8 cellular contexts compared by ENCODE assay signal in the genomic region with DNA sequence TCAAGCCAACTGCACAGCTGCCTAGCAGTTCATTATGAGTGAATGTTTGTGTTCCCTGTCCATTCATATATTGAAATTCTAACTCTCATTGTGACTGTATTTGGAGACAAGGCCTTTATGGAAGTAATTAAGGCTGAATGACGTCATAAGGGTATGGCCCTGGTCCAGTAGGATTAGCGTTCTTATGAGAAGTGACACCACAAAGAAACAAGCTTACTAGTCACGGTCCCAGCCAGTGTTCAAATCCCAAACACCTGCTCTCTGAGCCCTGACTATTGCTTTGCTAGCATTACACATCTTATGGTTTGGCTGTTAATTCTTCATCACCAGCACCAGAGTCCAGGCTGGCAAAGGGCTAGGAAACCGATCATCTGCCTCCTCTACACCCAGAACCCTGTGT.
DNase-seq lines count a peak whose midpoint lies in the region; ATAC-seq and TF ChIP-seq lines count a peak whose summit lies in the region.

No MANE protein-coding gene starts in this region.

- H3F3A ChIP-seq in DOHH2 (ENCODE audit: control insufficient read depth, insufficient read depth): 0 out of 2 replicates have a peak, but pooled peaks cover 2% of the 10 kb centered on the region

- H3K27me3 Mint-ChIP-seq in central memory CD8-positive, alpha-beta T cell: no peaks in the 10 kb centered on the region

- TF ChIP-seq POLR2A in NB4 (IDR thresholded peaks at IDR 0.05; ENCODE audit: extremely low read depth, insufficient read length): no peak

- H3K27ac Mint-ChIP-seq in central memory CD8-positive, alpha-beta T cell (ENCODE audit: low read depth): peak overlapping the region; percentile 94

- DNase-seq in NB4 (ENCODE audit: low read depth) (no peak), ACHN (no peak)
- no peak for DNase-seq in central memory CD8-positive, alpha-beta T cell (ENCODE audit: low spot score in 2 of 2)

- peaks cover 13% of the 10 kb centered on the region for H3K36me3 Mint-ChIP-seq in central memory CD8-positive, alpha-beta T cell (ENCODE audit: insufficient read depth)

- H3K4me2 ChIP-seq in DOHH2 (ENCODE audit: low read length): peak overlapping the region; percentile 94

- H3K4me3 Mint-ChIP-seq in central memory CD8-positive, alpha-beta T cell: peak overlapping the region; percentile 87

- peaks cover 5% of the 10 kb centered on the region; the same call in 1 of the 2 replicates for H4K20me1 ChIP-seq in DOHH2 (ENCODE audit: control insufficient read depth, insufficient read depth, low read depth, low read length)

- no peaks in the 10 kb centered on the region for H3K9me3 Mint-ChIP-seq in central memory CD8-positive, alpha-beta T cell

- H3K4me1 Mint-ChIP-seq in central memory CD8-positive, alpha-beta T cell: peaks cover 49% of the 10 kb centered on the region

- no peak overlapping the region for H3K27ac ChIP-seq in DOHH2 (ENCODE audit: low read depth, low read length)

- H3K27me3 ChIP-seq in DOHH2 (ENCODE audit: control insufficient read depth, low read length) (no peaks in the 10 kb centered on the region), neuron (ENCODE audit: insufficient read depth, low read length) (no peaks in the 10 kb centered on the region)

- ATAC-seq in central memory CD8-positive, alpha-beta T cell (replicated peaks; ENCODE audit: extremely low read depth, poor library complexity, severe bottlenecking): no peak
- no peak for ATAC-seq in HG02571 (IDR thresholded peaks at IDR 0.05; ENCODE audit: unreplicated experiment)
- ATAC-seq in HG03159 (IDR thresholded peaks at IDR 0.05; ENCODE audit: unreplicated experiment): no peak
- no peak for ATAC-seq in GM19328 (IDR thresholded peaks at IDR 0.05; ENCODE audit: unreplicated experiment)

- no peaks in the 10 kb centered on the region for H3K9me2 ChIP-seq in DOHH2 (replicated peaks; ENCODE audit: control insufficient read depth, low read length)

- peaks cover 22% of the 10 kb centered on the region for H3K36me3 ChIP-seq in DOHH2 (ENCODE audit: control insufficient read depth, low read length)
- H3K36me3 ChIP-seq in neuron (ENCODE audit: insufficient read depth, low read length): peaks cover 11% of the 10 kb centered on the region

- H3K9me3 ChIP-seq in DOHH2 (ENCODE audit: control insufficient read depth, insufficient read depth, low read length) (no peaks in the 10 kb centered on the region), neuron (ENCODE audit: low read length) (no peaks in the 10 kb centered on the region)

- in situ Hi-C loops in ACHN (cut with HindIII; ENCODE audit: low pct_ligation_motif_present, low pct_unique_long_range_greater_than_20kb, low sequenced_read_pairs): no loop called here

- peak overlapping the region; percentile 91 for H3K4me3 ChIP-seq in DOHH2 (ENCODE audit: low read length)
- peak overlapping the region; percentile 87 for H3K4me3 ChIP-seq in NB4 (ENCODE audit: low read depth, low read length)
- peak overlapping the region; percentile 75 for H3K4me3 ChIP-seq in neuron (ENCODE audit: low read length)

- TF ChIP-seq CTCF in DOHH2 (IDR thresholded peaks at IDR 0.05; ENCODE audit: low read depth, low read length, poor library complexity, severe bottlenecking) (no peak), NB4 (IDR thresholded peaks at IDR 0.05; ENCODE audit: low read depth, low read length) (no peak)

- H3K4me1 ChIP-seq in DOHH2 (ENCODE audit: control insufficient read depth, low read length) (peaks cover 22% of the 10 kb centered on the region), neuron (ENCODE audit: insufficient read depth, low read length) (peaks cover 15% of the 10 kb centered on the region)

- peaks cover 80% of the 10 kb centered on the region for H3K79me2 ChIP-seq in DOHH2 (ENCODE audit: control insufficient read depth, low read length)

- H2AFZ ChIP-seq in neuron (ENCODE audit: low read depth, low read length): no peak overlapping the region
